In genomic region chr11:6927030-6927617, GRCh38 we compare ENCODE assay signal across 1 cellular context.
TF ChIP-seq lines count a peak whose summit lies in the region.

No MANE protein-coding gene starts in this region.

TF ChIP-seq in endothelial cell of umbilical vein, 7 proteins besides CTCF, POLR2A, EP300 and RAD21:
- TF ChIP-seq JUN (IDR thresholded peaks at IDR 0.05; ENCODE audit: borderline replicate concordance, insufficient read depth, insufficient read length, low read depth) (no peak), MYC (IDR thresholded peaks at IDR 0.05; ENCODE audit: low read depth, low read length) (no peak), EZH2 (IDR thresholded peaks at IDR 0.05; ENCODE audit: borderline replicate concordance, low read depth, low read length, severe bottlenecking) (no peak), GATA2 (IDR thresholded peaks at IDR 0.05; ENCODE audit: insufficient read depth, insufficient read length, low read depth, low read length) (no peak), FOS (IDR thresholded peaks at IDR 0.05; ENCODE audit: borderline replicate concordance, insufficient read depth, low read length) (no peak), POLR2AphosphoS5 (IDR thresholded peaks at IDR 0.05; ENCODE audit: insufficient read depth, low read depth, low read length) (no peak), MAX (IDR thresholded peaks at IDR 0.05; ENCODE audit: insufficient read depth, insufficient read length) (no peak)
